ENCODE assay signal across 1 cellular context in genomic region chr14:103245624-103246031, GRCh38.
TF ChIP-seq lines count a peak whose summit lies in the region.
"Not testable (repeated sequence)": the region's sequence is repeated elsewhere in the genome, so short reads cannot be mapped to it uniquely, and the experiment has no call there.

No MANE protein-coding gene starts in this region.

TF ChIP-seq in HepG2, 621 proteins besides CTCF, POLR2A, EP300 and RAD21 (continued from another document):
- TF ChIP-seq ZNF644 (CRISPR knock-in tag; IDR thresholded peaks at IDR 0.05; ENCODE audit: low read depth) = peak; percentile 35; the same call in 1 of the 2 replicates
- TF ChIP-seq HNF4A (CRISPR knock-in tag; IDR thresholded peaks at IDR 0.05) = peak; percentile 72
- TF ChIP-seq POGZ (CRISPR knock-in tag; IDR thresholded peaks at IDR 0.05) = 0 out of 2 replicates have a peak, but pooled peaks have one; percentile 11
- TF ChIP-seq SIX1 (CRISPR knock-in tag; IDR thresholded peaks at IDR 0.05; ENCODE audit: borderline replicate concordance) = peak; percentile 43; the same call in 1 of the 2 replicates
- TF ChIP-seq LCORL, SOX6 (IDR thresholded peaks at IDR 0.05): not testable (repeated sequence)
- peak; percentile 9; the same call in 1 of the 2 replicates for TF ChIP-seq LCORL (CRISPR knock-in tag; IDR thresholded peaks at IDR 0.05)
- peak; percentile 60; the same call in 1 of the 2 replicates for TF ChIP-seq PPARG (CRISPR knock-in tag; conservative IDR thresholded peaks at IDR 0.05)
- peak; percentile 85 for TF ChIP-seq SOX6 (CRISPR knock-in tag; IDR thresholded peaks at IDR 0.05)
- TF ChIP-seq, protein P1, sequence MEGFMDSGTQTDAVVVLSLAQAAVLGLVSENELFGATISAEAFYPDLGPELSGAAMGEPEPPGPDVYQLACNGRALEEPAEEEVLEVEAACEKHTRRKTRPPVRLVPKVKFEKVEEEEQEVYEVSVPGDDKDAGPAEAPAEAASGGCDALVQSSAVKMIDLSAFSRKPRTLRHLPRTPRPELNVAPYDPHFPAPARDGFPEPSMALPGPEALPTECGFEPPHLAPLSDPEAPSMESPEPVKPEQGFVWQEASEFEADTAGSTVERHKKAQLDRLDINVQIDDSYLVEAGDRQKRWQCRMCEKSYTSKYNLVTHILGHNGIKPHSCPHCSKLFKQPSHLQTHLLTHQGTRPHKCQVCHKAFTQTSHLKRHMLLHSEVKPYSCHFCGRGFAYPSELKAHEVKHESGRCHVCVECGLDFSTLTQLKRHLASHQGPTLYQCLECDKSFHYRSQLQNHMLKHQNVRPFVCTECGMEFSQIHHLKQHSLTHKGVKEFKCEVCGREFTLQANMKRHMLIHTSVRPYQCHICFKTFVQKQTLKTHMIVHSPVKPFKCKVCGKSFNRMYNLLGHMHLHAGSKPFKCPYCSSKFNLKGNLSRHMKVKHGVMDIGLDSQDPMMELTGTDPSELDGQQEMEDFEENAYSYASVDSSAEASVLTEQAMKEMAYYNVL (CRISPR knock-in tag; IDR thresholded peaks at IDR 0.05; ENCODE audit: borderline replicate concordance) = peak; percentile 27; the same call in 1 of the 2 replicates
- peak; percentile 47; the same call in 1 of the 2 replicates for TF ChIP-seq HMG20A (CRISPR knock-in tag; IDR thresholded peaks at IDR 0.05; ENCODE audit: borderline replicate concordance)
- peak; percentile 17 for TF ChIP-seq ZEB1 (IDR thresholded peaks at IDR 0.05; ENCODE audit: insufficient replicate concordance, low read depth)
- TF ChIP-seq HDAC2 (CRISPR knock-in tag; IDR thresholded peaks at IDR 0.05) = peak; percentile 76; the same call in 1 of the 2 replicates
- TF ChIP-seq, protein P2, sequence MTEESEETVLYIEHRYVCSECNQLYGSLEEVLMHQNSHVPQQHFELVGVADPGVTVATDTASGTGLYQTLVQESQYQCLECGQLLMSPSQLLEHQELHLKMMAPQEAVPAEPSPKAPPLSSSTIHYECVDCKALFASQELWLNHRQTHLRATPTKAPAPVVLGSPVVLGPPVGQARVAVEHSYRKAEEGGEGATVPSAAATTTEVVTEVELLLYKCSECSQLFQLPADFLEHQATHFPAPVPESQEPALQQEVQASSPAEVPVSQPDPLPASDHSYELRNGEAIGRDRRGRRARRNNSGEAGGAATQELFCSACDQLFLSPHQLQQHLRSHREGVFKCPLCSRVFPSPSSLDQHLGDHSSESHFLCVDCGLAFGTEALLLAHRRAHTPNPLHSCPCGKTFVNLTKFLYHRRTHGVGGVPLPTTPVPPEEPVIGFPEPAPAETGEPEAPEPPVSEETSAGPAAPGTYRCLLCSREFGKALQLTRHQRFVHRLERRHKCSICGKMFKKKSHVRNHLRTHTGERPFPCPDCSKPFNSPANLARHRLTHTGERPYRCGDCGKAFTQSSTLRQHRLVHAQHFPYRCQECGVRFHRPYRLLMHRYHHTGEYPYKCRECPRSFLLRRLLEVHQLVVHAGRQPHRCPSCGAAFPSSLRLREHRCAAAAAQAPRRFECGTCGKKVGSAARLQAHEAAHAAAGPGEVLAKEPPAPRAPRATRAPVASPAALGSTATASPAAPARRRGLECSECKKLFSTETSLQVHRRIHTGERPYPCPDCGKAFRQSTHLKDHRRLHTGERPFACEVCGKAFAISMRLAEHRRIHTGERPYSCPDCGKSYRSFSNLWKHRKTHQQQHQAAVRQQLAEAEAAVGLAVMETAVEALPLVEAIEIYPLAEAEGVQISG (CRISPR knock-in tag; IDR thresholded peaks at IDR 0.05) = peak; percentile 26; the same call in 1 of the 2 replicates
- 0 out of 2 replicates have a peak, but pooled peaks have one; percentile 42 for TF ChIP-seq ZBTB21 (CRISPR knock-in tag; IDR thresholded peaks at IDR 0.05)
- peak; percentile 43; the same call in 1 of the 2 replicates for TF ChIP-seq SALL1 (CRISPR knock-in tag; IDR thresholded peaks at IDR 0.05)
